17 cellular contexts compared by ENCODE assay signal in genomic region chr22:18549458-18550179, GRCh38. TPM values are rescaled to one million over a fixed set of nuclear protein-coding genes. Genes with fewer than 3 reads are reported as not detected.
"Had no signal": no experiment of that assay in that cellular context is flagged by ENCODE, and none has a peak within 500 bp of the region (broad histone marks: within the 10 kb centered on the region; RNA-seq: fewer than 3 reads in every experiment).

No MANE protein-coding gene starts in this region.

RNA-seq across cellular contexts. Expression of gene TMEM191B, which starts 22.0 kb away (rescaled TPM):
- total RNA-seq: osteoblast, psoas muscle, subcutaneous adipose tissue, thoracic aorta, urinary bladder had no signal
- polyA plus RNA-seq: psoas muscle had no signal

RNA-seq across cellular contexts. Expression of gene GGTLC3, which starts 31.7 kb away (rescaled TPM):
- total RNA-seq: naive thymus-derived CD8-positive, alpha-beta T cell; occipital lobe; osteoblast; ovary; progenitor cell of endocrine pancreas; psoas muscle; renal cortical epithelial cell; right cardiac atrium; sciatic nerve; stomach; subcutaneous adipose tissue; temporal lobe; thoracic aorta; tibial nerve; urinary bladder; uterus had no signal
- polyA plus RNA-seq: neural cell, ovary, psoas muscle, right cardiac atrium, urinary bladder had no signal
